24 cellular contexts compared by ENCODE assay signal in genomic region chr7:125084196-125084595, GRCh38.
"Had no signal": no experiment of that assay in that cellular context is flagged by ENCODE, and none has a peak within 500 bp of the region (broad histone marks: within the 10 kb centered on the region; RNA-seq: fewer than 3 reads in every experiment).

No MANE protein-coding gene starts in this region.

- H3K9me3 Mint-ChIP-seq: activated CD4-positive, alpha-beta memory T cell treated with anti-CD3 and anti-CD28 coated beads, Interleukin-2, amount 10 ng/mL, durations not matched to agents 7 days and 5 days; activated CD4-positive, alpha-beta T cell treated with anti-CD3 and anti-CD28 coated beads, Interleukin-2, amount 10 ng/mL, durations not matched to agents 7 days and 5 days; activated T-cell treated with anti-CD3 and anti-CD28 coated beads, Interleukin-2, amount 50 U/mL, for 4 hours; activated T-helper 17 cell treated with anti-CD3 and anti-CD28 coated beads, Interleukin-2, amount 50 U/mL, for 72 hours had no signal

- H3K36me3 ChIP-seq: brain microvascular endothelial cell, colonic mucosa, gastroesophageal sphincter, heart right ventricle had no signal

- H3K27ac ChIP-seq: brain microvascular endothelial cell, colonic mucosa, gastroesophageal sphincter, heart right ventricle had no signal

- H3K4me3 Mint-ChIP-seq: activated CD4-positive, alpha-beta memory T cell treated with anti-CD3 and anti-CD28 coated beads, Interleukin-2, amount 10 ng/mL, durations not matched to agents 7 days and 5 days; activated CD4-positive, alpha-beta T cell treated with anti-CD3 and anti-CD28 coated beads for 36 hours; activated CD4-positive, alpha-beta T cell treated with anti-CD3 and anti-CD28 coated beads, Interleukin-2, amount 10 ng/mL, durations not matched to agents 7 days and 5 days; activated naive CD8-positive, alpha-beta T cell; activated T-cell treated with anti-CD3 and anti-CD28 coated beads, Interleukin-2, amount 50 U/mL, for 4 hours; activated T-helper 17 cell treated with anti-CD3 and anti-CD28 coated beads, Interleukin-2, amount 50 U/mL, for 72 hours had no signal

- H3K27me3 ChIP-seq: brain microvascular endothelial cell, colonic mucosa, gastroesophageal sphincter, heart right ventricle had no signal

- H3K27ac Mint-ChIP-seq: activated CD4-positive, alpha-beta memory T cell treated with anti-CD3 and anti-CD28 coated beads, Interleukin-2, amount 10 ng/mL, durations not matched to agents 7 days and 5 days; activated CD4-positive, alpha-beta T cell treated with anti-CD3 and anti-CD28 coated beads for 36 hours; activated CD4-positive, alpha-beta T cell treated with anti-CD3 and anti-CD28 coated beads, Interleukin-2, amount 10 ng/mL, durations not matched to agents 7 days and 5 days; activated naive CD8-positive, alpha-beta T cell; activated T-helper 17 cell treated with anti-CD3 and anti-CD28 coated beads, Interleukin-2, amount 50 U/mL, for 72 hours had no signal

- H3K4me1 ChIP-seq: colonic mucosa, gastroesophageal sphincter, heart right ventricle had no signal

- H3K27me3 Mint-ChIP-seq: activated CD4-positive, alpha-beta memory T cell treated with anti-CD3 and anti-CD28 coated beads, Interleukin-2, amount 10 ng/mL, durations not matched to agents 7 days and 5 days; activated CD4-positive, alpha-beta T cell treated with anti-CD3 and anti-CD28 coated beads for 36 hours; activated CD4-positive, alpha-beta T cell treated with anti-CD3 and anti-CD28 coated beads, Interleukin-2, amount 10 ng/mL, durations not matched to agents 7 days and 5 days; activated naive CD8-positive, alpha-beta T cell; activated T-helper 17 cell treated with anti-CD3 and anti-CD28 coated beads, Interleukin-2, amount 50 U/mL, for 72 hours had no signal

- H3K4me3 ChIP-seq: colonic mucosa, gastroesophageal sphincter, heart right ventricle had no signal

- H3K9me3 ChIP-seq: colonic mucosa, gastroesophageal sphincter, heart right ventricle had no signal

- DNase-seq: activated CD4-positive, alpha-beta memory T cell treated with anti-CD3 and anti-CD28 coated beads, Interleukin-2, amount 10 ng/mL, durations not matched to agents 7 days and 5 days; activated CD4-positive, alpha-beta T cell treated with anti-CD3 and anti-CD28 coated beads for 36 hours; activated CD4-positive, alpha-beta T cell treated with anti-CD3 and anti-CD28 coated beads, Interleukin-2, amount 10 ng/mL, durations not matched to agents 7 days and 5 days; activated CD4-positive, alpha-beta T cell treated with anti-CD3 and anti-CD28 coated beads, Interleukin-2, amount 50 U/mL, for 4 hours; activated CD4-positive, CD25-positive, alpha-beta regulatory T cell; activated CD4-positive, CD25-positive, alpha-beta regulatory T cell treated with anti-CD3 and anti-CD28 coated beads, Interleukin-2, amount 50 U/mL, for 72 hours; activated CD8-positive, alpha-beta memory T cell treated with anti-CD3 and anti-CD28 coated beads for 24 hours; activated effector memory CD4-positive, alpha-beta T cell treated with Interleukin-2 at 50 U/mL for 16 hours; activated gamma-delta T cell treated with Interleukin-2 at 50 U/mL for 16 hours; activated naive CD4-positive, alpha-beta T cell treated with anti-CD3 and anti-CD28 coated beads, Interleukin-2, amount 50 U/mL, for 16 hours; activated naive CD4-positive, alpha-beta T cell treated with Interleukin-2 at 50 U/mL for 16 hours; activated T-cell treated with anti-CD3 and anti-CD28 coated beads, Interleukin-2, amount 50 U/mL, for 4 hours; amniotic stem cell; anterior cingulate cortex; brain microvascular endothelial cell; colonic mucosa; effector CD8-positive, alpha-beta T cell; foreskin melanocyte; heart right ventricle; T-helper 2 cell had no signal

- H3K4me1 Mint-ChIP-seq: activated CD4-positive, alpha-beta memory T cell treated with anti-CD3 and anti-CD28 coated beads, Interleukin-2, amount 10 ng/mL, durations not matched to agents 7 days and 5 days; activated CD4-positive, alpha-beta T cell treated with anti-CD3 and anti-CD28 coated beads for 36 hours; activated CD4-positive, alpha-beta T cell treated with anti-CD3 and anti-CD28 coated beads, Interleukin-2, amount 10 ng/mL, durations not matched to agents 7 days and 5 days; activated T-helper 17 cell treated with anti-CD3 and anti-CD28 coated beads, Interleukin-2, amount 50 U/mL, for 72 hours had no signal

- ATAC-seq: activated CD4-positive, alpha-beta T cell treated with anti-CD3 and anti-CD28 coated beads for 36 hours; activated T-cell treated with anti-CD3 and anti-CD28 coated beads, Interleukin-2, amount 50 U/mL, for 4 hours; activated T-helper 17 cell treated with anti-CD3 and anti-CD28 coated beads, Interleukin-2, amount 50 U/mL, for 72 hours; esophagus mucosa; gastroesophageal sphincter; heart right ventricle had no signal
